Comparison of ENCODE assay signal across 8 cellular contexts in genomic region chr15:68846851-68847439, GRCh38.
"Had no signal": no experiment of that assay in that cellular context is flagged by ENCODE, and none has a peak within 500 bp of the region (broad histone marks: within the 10 kb centered on the region; RNA-seq: fewer than 3 reads in every experiment).

No MANE protein-coding gene starts in this region.

- H3K27ac Mint-ChIP-seq: HFFc6, IgD-negative memory B cell had no signal

- H3K36me3 Mint-ChIP-seq: IgD-negative memory B cell had no signal

- H2AFZ ChIP-seq: GM23248 had no signal

- DNase-seq: GM23248, GOT3, H7, HCEC 1CT, HFFc6 had no signal

- H3K27ac ChIP-seq: GM23248, HL-60 had no signal

- H3K9me3 Mint-ChIP-seq: HFFc6 had no signal

- H3K4me3 ChIP-seq: GM23248 had no signal

- FAIRE-seq: HepG2 had no signal

- ATAC-seq: HepG2 had no signal

- H3K4me3 Mint-ChIP-seq: HFFc6, IgD-negative memory B cell had no signal
